In genomic region chr2:20451761-20452499, GRCh38 we compare ENCODE assay signal across 17 cellular contexts. TPM values are rescaled to one million over a fixed set of nuclear protein-coding genes. Genes with fewer than 3 reads are reported as not detected.
DNase-seq lines count a peak whose midpoint lies in the region; ATAC-seq, FAIRE-seq and TF ChIP-seq lines count a peak whose summit lies in the region.
"Had no signal": no experiment of that assay in that cellular context is flagged by ENCODE, and none has a peak within 500 bp of the region (broad histone marks: within the 10 kb centered on the region; RNA-seq: fewer than 3 reads in every experiment).

No MANE protein-coding gene starts in this region.

- TF ChIP-seq CTCF in right atrium auricular region (IDR thresholded peaks at IDR 0.05) (no peak), fibroblast of villous mesenchyme (IDR thresholded peaks at IDR 0.05; ENCODE audit: insufficient read depth, low read depth, low read length) (no peak), prostate gland (IDR thresholded peaks at IDR 0.05) (no peak), uterus (IDR thresholded peaks at IDR 0.05) (no peak)

- H3K9me3 ChIP-seq in right atrium auricular region (no peaks in the 10 kb centered on the region), prostate gland (no peaks in the 10 kb centered on the region), uterus (no peaks in the 10 kb centered on the region)
- H3K9me3 ChIP-seq: Caco-2 had no signal

- intact Hi-C loops in Right ventricle myocardium inferior (cut with DNase I) (loop anchor here (1.0 to 5.0 kb wide), 4 partner anchors 70 to 167 kb away; no protein-coding TSS in a partner anchor), prostate gland (cut with DNase I) (no loop called here), uterus (cut with DNase I; ENCODE audit: low total_unique reads) (no loop called here)

- H3K4me1 ChIP-seq in right atrium auricular region: peaks cover 0 to 30% of the 10 kb centered on the region in 2 donors
- H3K4me1 ChIP-seq in prostate gland (replicated peaks): no peaks in the 10 kb centered on the region
- H3K4me1 ChIP-seq in uterus: peaks cover 4 to 10% of the 10 kb centered on the region in 2 donors

- no peak for TF ChIP-seq POLR2A in prostate gland (IDR thresholded peaks at IDR 0.05)
- no peak for TF ChIP-seq POLR2A in uterus (IDR thresholded peaks at IDR 0.05)

- FAIRE-seq in urothelium cell line (lab: Jason Lieb, UNC): no peak
- FAIRE-seq: astrocyte had no signal

- H3K4me3 ChIP-seq in right atrium auricular region (peak overlapping the region in 1 of 2 donors; percentile 95), fibroblast of villous mesenchyme (ENCODE audit: low read depth, low read length) (no peak overlapping the region), prostate gland (no peak overlapping the region), uterus (no peak overlapping the region)

- no peaks in the 10 kb centered on the region for H3K27me3 ChIP-seq in right atrium auricular region
- H3K27me3 ChIP-seq in prostate gland (replicated peaks; ENCODE audit: insufficient read depth): no peaks in the 10 kb centered on the region
- H3K27me3 ChIP-seq in uterus: no peaks in the 10 kb centered on the region
- H3K27me3 ChIP-seq: foreskin keratinocyte had no signal

- peak overlapping the region; percentile 99 for H3K27ac ChIP-seq in right atrium auricular region
- H3K27ac ChIP-seq in prostate gland: peak overlapping the region; percentile 98 to 100
- peak overlapping the region; percentile 96 to 97 for H3K27ac ChIP-seq in uterus
- H3K27ac ChIP-seq: foreskin keratinocyte had no signal

- DNase-seq in right atrium auricular region (ENCODE audit: low spot score): peak; percentile 59
- DNase-seq in Right ventricle myocardium inferior (ENCODE audit: missing footprints): no peak
- DNase-seq in fibroblast of villous mesenchyme (ENCODE audit: low read depth): peak; percentile 19
- DNase-seq in prostate gland (ENCODE audit: low spot score): no peak
- peak in 1 of 2 donors; percentile 19 for DNase-seq in uterus
- DNase-seq in amniotic stem cell (lab: John Stamatoyannopoulos, UW): no peak
- no peak for DNase-seq in urothelium cell line (ENCODE audit: low spot score)
- DNase-seq in DMS53 (lab: John Stamatoyannopoulos, UW): no peak
- DNase-seq: activated CD4-positive, alpha-beta T cell treated with anti-CD3 and anti-CD28 coated beads for 36 hours; Caco-2; effector memory CD4-positive, alpha-beta T cell; NCI-H2081 treated with DMSO at 0.1 percent for 48 hours; NCI-H748 treated with DMSO at 0.1 percent for 48 hours; RPMI8226; stimulated activated CD4-positive, alpha-beta T cell treated with anti-CD3 and anti-CD28 coated beads, Interleukin-1b, Interleukin-23, amount 100 ng/mL, for 48 hours had no signal

- ATAC-seq in Right ventricle myocardium inferior: no peak
- ATAC-seq: activated CD4-positive, alpha-beta T cell treated with anti-CD3 and anti-CD28 coated beads for 36 hours had no signal

- H3K36me3 ChIP-seq in right atrium auricular region (peaks cover 29% of the 10 kb centered on the region), prostate gland (no peaks in the 10 kb centered on the region), uterus (no peaks in the 10 kb centered on the region)

- WGBS in prostate gland: 88% methylated on average over 7 of the region's 7 CpGs

RNA-seq across cellular contexts. Expression of gene RHOB, which starts 5.1 kb away (rescaled TPM):
- total RNA-seq in right atrium auricular region (100 to 1,000 TPM; 471 to 664 TPM), Right ventricle myocardium inferior (208 TPM), fibroblast of villous mesenchyme (142 and 195 TPM in 2 replicates), prostate gland (100 to 1,000 TPM; 391 to 554 TPM), uterus (1,000 to 10,000 TPM in 1 of 4 donors, 100 to 1,000 TPM in 3; 242 to 1,280 (median 486) TPM)

Comparison
In these comparisons a context has a peak if more than half of its experiments do, and no peak if none do; other contexts are left out.
1. DNase-seq: peak in right atrium auricular region (single experiment) and fibroblast of villous mesenchyme (single experiment); none in Right ventricle myocardium inferior (single experiment), prostate gland (single experiment), amniotic stem cell (single experiment), urothelium cell line (single experiment) and DMS53 (single experiment).
2. Peak in every context shown above with its lines, with median percentiles within 50 percentile points of each other: H3K27ac ChIP-seq.